In genomic region chr19:38853214-38853613, GRCh38 we compare ENCODE assay signal across 9 cellular contexts. TPM values are rescaled to one million over a fixed set of nuclear protein-coding genes. Genes with fewer than 3 reads are reported as not detected.
DNase-seq lines count a peak whose midpoint lies in the region; ATAC-seq lines count a peak whose summit lies in the region.
"Had no signal": no experiment of that assay in that cellular context is flagged by ENCODE, and none has a peak within 500 bp of the region (broad histone marks: within the 10 kb centered on the region; RNA-seq: fewer than 3 reads in every experiment).

No MANE protein-coding gene starts in this region.

- H3K4me2 ChIP-seq in neuronal stem cell (ENCODE audit: insufficient read depth, low read length, poor library complexity, severe bottlenecking) = no peak overlapping the region

- no peak overlapping the region for H3K14ac ChIP-seq in neuronal stem cell (ENCODE audit: low read length)

- no peak overlapping the region for H3K23ac ChIP-seq in neuronal stem cell (ENCODE audit: low read depth, low read length, poor library complexity)

- H3K36me3 Mint-ChIP-seq in CD4-positive, alpha-beta memory T cell = peaks cover 8 to 27% of the 10 kb centered on the region in 2 donors
- peaks cover 40% of the 10 kb centered on the region for H3K36me3 Mint-ChIP-seq in dendritic cell treated with granulocyte-macrophage colony-stimulating factor and Interleukin-4, amounts not matched to agents 40 ng/mL and 50 ng/mL, for 4 days (ENCODE audit: low read depth)

- H3K18ac ChIP-seq in neuronal stem cell (ENCODE audit: low read length) = no peak overlapping the region

- no peak for DNase-seq in CD4-positive, alpha-beta memory T cell
- no peak for DNase-seq in MG63
- no peak for DNase-seq in neuronal stem cell (ENCODE audit: low spot score)
- no peak for DNase-seq in NCI-H1436 treated with DMSO at 0.1 percent for 48 hours (lab: John Stamatoyannopoulos, UW)
- no peak for DNase-seq in central memory CD4-positive, alpha-beta T cell
- DNase-seq in DMS114 treated with DMSO at 0.1 percent for 48 hours (lab: John Stamatoyannopoulos, UW; ENCODE audit: unreplicated experiment) = no peak
- DNase-seq: midbrain had no signal

- no peak for ATAC-seq in GM19328 (IDR thresholded peaks at IDR 0.05; ENCODE audit: unreplicated experiment)

- H2BK12ac ChIP-seq in neuronal stem cell (ENCODE audit: low read length) = no peak overlapping the region

- no peaks in the 10 kb centered on the region for H3K36me3 ChIP-seq in CD4-positive, alpha-beta memory T cell (ENCODE audit: insufficient read depth, low read length)
- peaks cover 9% of the 10 kb centered on the region for H3K36me3 ChIP-seq in MG63
- H3K36me3 ChIP-seq in neuronal stem cell (replicated peaks in 1 of 2; ENCODE audit: control insufficient read depth in 2 of 2, insufficient read depth in 2 of 2, low read length in 2 of 2) = peaks cover 0 to 8% of the 10 kb centered on the region in 2 donors

- H3K4me1 Mint-ChIP-seq in CD4-positive, alpha-beta memory T cell = peaks cover 24 to 64% (median 41%) of the 10 kb centered on the region in 4 donors
- H3K4me1 Mint-ChIP-seq in dendritic cell treated with granulocyte-macrophage colony-stimulating factor and Interleukin-4, amounts not matched to agents 40 ng/mL and 50 ng/mL, for 4 days (ENCODE audit: low read depth) = peaks cover 40% of the 10 kb centered on the region

- CTCF ChIA-PET in CD4-positive, alpha-beta memory T cell (lab: Charles Lee; ENCODE audit: partially characterized antibody) = interaction anchor here (0.9 to 4.6 kb wide), 6 partner anchors 11 to 181 kb away, joined by 3 to 45 read pairs (median 6); partner anchors contain the start of genes MRPS12 and SARS2

- peak overlapping the region; percentile 92 for H3K27ac ChIP-seq in CD4-positive, alpha-beta memory T cell (ENCODE audit: low read depth, low read length)
- H3K27ac ChIP-seq in neuronal stem cell (replicated peaks; ENCODE audit: low read length) = no peak overlapping the region

- H3K27me3 ChIP-seq in CD4-positive, alpha-beta memory T cell (ENCODE audit: insufficient read depth, low read length) = no peaks in the 10 kb centered on the region
- H3K27me3 ChIP-seq in MG63 (no peaks in the 10 kb centered on the region; the same call in 1 of the 2 replicates), neuronal stem cell (ENCODE audit: control insufficient read depth in 3 of 3, insufficient read depth in 3 of 3, low read depth in 1 of 3, low read length in 3 of 3) (no peaks in the 10 kb centered on the region)

- peak overlapping the region; percentile 90 to 99 (median 97) for H3K27ac Mint-ChIP-seq in CD4-positive, alpha-beta memory T cell
- peak overlapping the region; percentile 99 for H3K27ac Mint-ChIP-seq in dendritic cell treated with granulocyte-macrophage colony-stimulating factor and Interleukin-4, amounts not matched to agents 40 ng/mL and 50 ng/mL, for 4 days

- WGBS in neuronal stem cell (ENCODE audit: extremely low coverage in 2 of 2, insufficient read length in 2 of 2, insufficient replicate concordance in 1 of 2), 2 donors = no CpG with 5 or more reads among the region's 17 CpGs

- H2BK15ac ChIP-seq in neuronal stem cell (ENCODE audit: low read length) = peak overlapping the region; percentile 91

- no peak overlapping the region for H2BK120ac ChIP-seq in neuronal stem cell (ENCODE audit: low read depth, low read length)

- no peak overlapping the region for H2AK5ac ChIP-seq in neuronal stem cell (ENCODE audit: low read depth, low read length)

- peaks cover 0 to 6% (median 0%) of the 10 kb centered on the region in 8 donors for H3K9me3 Mint-ChIP-seq in CD4-positive, alpha-beta memory T cell
- no peaks in the 10 kb centered on the region for H3K9me3 Mint-ChIP-seq in dendritic cell treated with granulocyte-macrophage colony-stimulating factor and Interleukin-4, amounts not matched to agents 40 ng/mL and 50 ng/mL, for 4 days

- H3K27me3 Mint-ChIP-seq in CD4-positive, alpha-beta memory T cell = peaks cover 1% of the 10 kb centered on the region in 2 donors
- H3K27me3 Mint-ChIP-seq in dendritic cell treated with granulocyte-macrophage colony-stimulating factor and Interleukin-4, amounts not matched to agents 40 ng/mL and 50 ng/mL, for 4 days = peaks cover 6% of the 10 kb centered on the region

- no peak overlapping the region for H2BK5ac ChIP-seq in neuronal stem cell (ENCODE audit: low read length)

- H4K91ac ChIP-seq in neuronal stem cell (ENCODE audit: low read depth, low read length, poor library complexity) = no peak overlapping the region

- no peak overlapping the region for H4K8ac ChIP-seq in neuronal stem cell (ENCODE audit: low read depth, low read length)

- H3K4me3 Mint-ChIP-seq in CD4-positive, alpha-beta memory T cell = peak overlapping the region; percentile 87 to 96 (median 95)
- peak overlapping the region; percentile 85 for H3K4me3 Mint-ChIP-seq in dendritic cell treated with granulocyte-macrophage colony-stimulating factor and Interleukin-4, amounts not matched to agents 40 ng/mL and 50 ng/mL, for 4 days

- no peaks in the 10 kb centered on the region for H3K79me1 ChIP-seq in neuronal stem cell (ENCODE audit: low read depth, low read length)

- H3K9ac ChIP-seq in neuronal stem cell (ENCODE audit: low read depth, low read length, poor library complexity) = no peak overlapping the region

- intact Hi-C loops in CD4-positive, alpha-beta memory T cell (cut with micrococcal nuclease) = loop anchor here (5.0 kb wide), 2 partner anchors 516 to 1589 kb away; partner anchors contain the start of genes CATSPERG and SERTAD3
- intact Hi-C loops in dendritic cell treated with granulocyte-macrophage colony-stimulating factor and Interleukin-4, amounts not matched to agents 40 ng/mL and 50 ng/mL, for 4 days (cut with micrococcal nuclease) = no loop called here

- H3K9me3 ChIP-seq in CD4-positive, alpha-beta memory T cell (ENCODE audit: control insufficient read depth in 1 of 2, low read length in 2 of 2) = no peaks in the 10 kb centered on the region
- H3K9me3 ChIP-seq in MG63 (no peaks in the 10 kb centered on the region), neuronal stem cell (replicated peaks in 1 of 2; ENCODE audit: control insufficient read depth in 2 of 2, insufficient read depth in 1 of 2, low read depth in 1 of 2, low read length in 2 of 2) (peaks cover 0 to 6% of the 10 kb centered on the region in 2 donors)

- no peak overlapping the region for H3K4me3 ChIP-seq in CD4-positive, alpha-beta memory T cell (ENCODE audit: low read length in 2 of 2)
- H3K4me3 ChIP-seq in MG63 (peak overlapping the region; percentile 83), neuronal stem cell (ENCODE audit: low read length in 2 of 2) (peak overlapping the region in 1 of 2 donors; percentile 79)

- peak overlapping the region; percentile 77 for H2AFZ ChIP-seq in neuronal stem cell (ENCODE audit: low read length)

- H3K4ac ChIP-seq in neuronal stem cell (ENCODE audit: low read length) = no peak overlapping the region

- POLR2A ChIA-PET in CD4-positive, alpha-beta memory T cell (lab: Charles Lee; ENCODE audit: partially characterized antibody) = interaction anchor here (1.2 to 9.5 kb wide), 12 partner anchors 11 to 458 kb away, joined by 4 to 297 read pairs (median 18); partner anchors contain the start of genes ECH1, MRPS12, NFKBIB and RINL

- H3K4me1 ChIP-seq in CD4-positive, alpha-beta memory T cell (ENCODE audit: insufficient read depth, low read length) = peaks cover 44% of the 10 kb centered on the region
- peaks cover 11 to 13% of the 10 kb centered on the region in 2 donors for H3K4me1 ChIP-seq in neuronal stem cell (ENCODE audit: control insufficient read depth in 2 of 2, insufficient read depth in 1 of 2, low read depth in 1 of 2, low read length in 2 of 2)

RNA-seq across cellular contexts. Expression of gene HNRNPL, which starts 3.4 kb away (rescaled TPM):
- 100 to 1,000 TPM; 329 to 351 TPM for total RNA-seq in CD4-positive, alpha-beta memory T cell
- polyA plus RNA-seq in CD4-positive, alpha-beta memory T cell = 10 to 100 TPM; 15.2 to 76.0 TPM
- total RNA-seq in MG63 (2014; rRNA removed; shearing (Covaris generic); ENCODE audit: low replicate concordance) = 385 and 511 TPM in 2 replicates
- 340 TPM for polyA plus RNA-seq in neuronal stem cell (2013, experiment 1 of 2)
- 361 TPM for polyA plus RNA-seq in neuronal stem cell (2013, experiment 2 of 2)

RNA-seq across cellular contexts. Expression of gene ECH1, which starts 21.6 kb away (rescaled TPM):
- total RNA-seq in CD4-positive, alpha-beta memory T cell = 100 to 1,000 TPM; 135 to 143 TPM
- 100 to 1,000 TPM; 245 to 294 TPM for polyA plus RNA-seq in CD4-positive, alpha-beta memory T cell
- total RNA-seq in MG63 (2014; rRNA removed; shearing (Covaris generic); ENCODE audit: low replicate concordance) = 76.7 and 102 TPM in 2 replicates
- polyA plus RNA-seq in neuronal stem cell (2013, experiment 1 of 2) = 153 TPM
- 162 TPM for polyA plus RNA-seq in neuronal stem cell (2013, experiment 2 of 2)

RNA-seq across cellular contexts. Expression of gene RINL, which starts 24.9 kb away (rescaled TPM):
- 10 to 100 TPM; 64.4 to 65.9 TPM for total RNA-seq in CD4-positive, alpha-beta memory T cell
- polyA plus RNA-seq in CD4-positive, alpha-beta memory T cell = 10 to 100 TPM; 20.9 to 53.3 TPM
- 6.9 and 8.2 TPM in 2 replicates for total RNA-seq in MG63 (2014; rRNA removed; shearing (Covaris generic); ENCODE audit: low replicate concordance)
- 6.6 TPM for polyA plus RNA-seq in neuronal stem cell (2013, experiment 1 of 2)
- 6.7 TPM for polyA plus RNA-seq in neuronal stem cell (2013, experiment 2 of 2)

RNA-seq across cellular contexts. Expression of gene LGALS4, which starts 40.5 kb away (rescaled TPM):
- 1 to 10 TPM; 4.7 to 6.1 TPM for total RNA-seq in CD4-positive, alpha-beta memory T cell
- not detected for polyA plus RNA-seq in CD4-positive, alpha-beta memory T cell
- not detected in 2 replicates for total RNA-seq in MG63 (2014; rRNA removed; shearing (Covaris generic); ENCODE audit: low replicate concordance)
- polyA plus RNA-seq in neuronal stem cell (2013, experiment 1 of 2) = 0.36 TPM
- polyA plus RNA-seq in neuronal stem cell (2013, experiment 2 of 2) = 0.42 TPM

RNA-seq across cellular contexts. Expression of gene SIRT2, which starts 46.2 kb away (rescaled TPM):
- 10 to 100 TPM; 47.0 to 50.0 TPM for total RNA-seq in CD4-positive, alpha-beta memory T cell
- polyA plus RNA-seq in CD4-positive, alpha-beta memory T cell = 10 to 100 TPM; 39.0 to 51.7 TPM
- 45.3 and 72.9 TPM in 2 replicates for total RNA-seq in MG63 (2014; rRNA removed; shearing (Covaris generic); ENCODE audit: low replicate concordance)
- 17.7 TPM for polyA plus RNA-seq in neuronal stem cell (2013, experiment 1 of 2)
- 18.7 TPM for polyA plus RNA-seq in neuronal stem cell (2013, experiment 2 of 2)
